In genomic region chr15:24956131-24956838, GRCh38 we compare ENCODE assay signal across 8 cellular contexts. TPM values are rescaled to one million over a fixed set of nuclear protein-coding genes. Genes with fewer than 3 reads are reported as not detected.
DNase-seq lines count a peak whose midpoint lies in the region; ATAC-seq, FAIRE-seq and TF ChIP-seq lines count a peak whose summit lies in the region.

No MANE protein-coding gene starts in this region.

- H3K27me3 Mint-ChIP-seq in CD4-positive, alpha-beta T cell = no peaks in the 10 kb centered on the region

- H3K27ac ChIP-seq in CD4-positive, alpha-beta T cell (ENCODE audit: low read depth, low read length) = peak overlapping the region; percentile 92
- H3K27ac ChIP-seq in suprapubic skin = peak overlapping the region; percentile 87

- H3K27ac Mint-ChIP-seq in CD4-positive, alpha-beta T cell = peak overlapping the region; percentile 99

- POLR2A ChIA-PET in CD4-positive, alpha-beta T cell (lab: Charles Lee) = interaction anchor here (0.9 to 2.0 kb wide), 9 partner anchors 28 to 1917 kb away, joined by 3 to 9 read pairs (median 6); partner anchors contain the start of genes TUBGCP5 and UBE3A

- H3K4me3 Mint-ChIP-seq in CD4-positive, alpha-beta T cell = peak overlapping the region; percentile 96

- FAIRE-seq in frontal cortex (lab: Jason Lieb, UNC) = no peak

- peaks cover 19% of the 10 kb centered on the region for H3K4me1 Mint-ChIP-seq in CD4-positive, alpha-beta T cell (ENCODE audit: low read depth)

- H3K4me1 ChIP-seq in suprapubic skin = no peaks in the 10 kb centered on the region

- peaks cover 23% of the 10 kb centered on the region for H3K9me3 ChIP-seq in CD4-positive, alpha-beta T cell (ENCODE audit: control insufficient read depth, low read length)
- no peaks in the 10 kb centered on the region for H3K9me3 ChIP-seq in suprapubic skin

- WGBS in suprapubic skin = 54% methylated on average over 28 of the region's 28 CpGs

- CTCF ChIA-PET in CD4-positive, alpha-beta T cell (lab: Charles Lee) = no interaction called here

- intact Hi-C loops in CD4-positive, alpha-beta T cell (cut with DNase I, micrococcal nuclease) = loop anchor here in 1 of 2 experiments (5.0 kb wide), 1 partner anchor 481 kb away; the partner anchor contains the start of gene UBE3A

- no peaks in the 10 kb centered on the region for H3K36me3 ChIP-seq in suprapubic skin

- peak; percentile 45 to 84 (median 68) for DNase-seq in CD4-positive, alpha-beta T cell
- peak; percentile 27 for DNase-seq in HS-27A (ENCODE audit: low read depth)
- peak; percentile 31 for DNase-seq in RPMI8226
- DNase-seq in activated naive CD4-positive, alpha-beta T cell treated with Interleukin-2 at 50 U/mL for 16 hours = peak; percentile 78
- DNase-seq in frontal cortex (ENCODE audit: low spot score in 2 of 2) = peak; percentile 33 to 52
- DNase-seq in nucleus accumbens (lab: John Stamatoyannopoulos, UW) = peak in 55 of 56 donors; percentile 24 to 86 (median 63)
- DNase-seq in suprapubic skin (ENCODE audit: low spot score in 2 of 2) = peak; percentile 78 to 81

- peaks cover 66% of the 10 kb centered on the region for H3K36me3 Mint-ChIP-seq in CD4-positive, alpha-beta T cell (ENCODE audit: low read depth)

- H3K4me3 ChIP-seq in suprapubic skin = peak overlapping the region; percentile 61

- no peak for TF ChIP-seq POLR2A in suprapubic skin (IDR thresholded peaks at IDR 0.05)

- no peak for TF ChIP-seq EP300 in suprapubic skin (IDR thresholded peaks at IDR 0.05)

- peaks cover 4% of the 10 kb centered on the region for H3K9me3 Mint-ChIP-seq in CD4-positive, alpha-beta T cell

- no peak for TF ChIP-seq CTCF in CD4-positive, alpha-beta T cell (IDR thresholded peaks at IDR 0.05)
- TF ChIP-seq CTCF in suprapubic skin (IDR thresholded peaks at IDR 0.05) = no peak

- peak; percentile 76 for ATAC-seq in CD4-positive, alpha-beta T cell (ENCODE audit: poor library complexity)
- peak; percentile 69 for ATAC-seq in GM19455 (IDR thresholded peaks at IDR 0.05; ENCODE audit: unreplicated experiment)

- H3K27me3 ChIP-seq in CD4-positive, alpha-beta T cell (ENCODE audit: control insufficient read depth, insufficient read depth, low read length) = no peaks in the 10 kb centered on the region
- H3K27me3 ChIP-seq in suprapubic skin = no peaks in the 10 kb centered on the region

RNA-seq across cellular contexts. Expression of gene SNRPN, which starts 1.5 kb away (rescaled TPM):
- 10 to 100 TPM; 69.5 to 74.5 TPM for total RNA-seq in CD4-positive, alpha-beta T cell
- total RNA-seq in frontal cortex (216 TPM), suprapubic skin (10 to 100 TPM; 42.1 to 67.8 (median 48.3) TPM)

RNA-seq across cellular contexts. Expression of gene SNURF, which starts 1.5 kb away (rescaled TPM):
- 10 to 100 TPM; 30.1 to 44.0 TPM for total RNA-seq in CD4-positive, alpha-beta T cell
- total RNA-seq in frontal cortex (34.2 TPM), suprapubic skin (10 to 100 TPM in 1 of 4 donors, 1 to 10 TPM in 2, not detected in 1; 7.1 to 17.8 (median 9.8) TPM)

Comparison
In these comparisons a context has a peak if more than half of its experiments do, and no peak if none do; other contexts are left out.
1. Peak in every context shown above with its lines: DNase-seq, ATAC-seq, H3K4me3 ChIP-seq and H3K27ac ChIP-seq.
2. DNase-seq: peak in every context shown above with its lines; median percentile 80 in suprapubic skin; 78 in activated naive CD4-positive, alpha-beta T cell treated with Interleukin-2 at 50 U/mL for 16 hours; 68 in CD4-positive, alpha-beta T cell; 63 in nucleus accumbens; 42 in frontal cortex; 31 in RPMI8226; 27 in HS-27A.